1 cellular context compared by ENCODE assay signal in genomic region chr1:113886417-113887391, GRCh38.
TF ChIP-seq lines count a peak whose summit lies in the region.

No MANE protein-coding gene starts in this region.

TF ChIP-seq in K562, 482 proteins besides CTCF, POLR2A, EP300 and RAD21:
- TF ChIP-seq COPS2 (conservative IDR thresholded peaks at IDR 0.05) (no peak), BRCA1 (IDR thresholded peaks at IDR 0.05) (no peak), BRCA1 (CRISPR knock-in tag; IDR thresholded peaks at IDR 0.05) (no peak), ATF3 (IDR thresholded peaks at IDR 0.05) (no peak), ATF3 (CRISPR knock-in tag; conservative IDR thresholded peaks at IDR 0.05) (no peak), PTTG1 (tag; IDR thresholded peaks at IDR 0.05; ENCODE audit: low read depth) (no peak), ZNF830 (CRISPR knock-in tag; IDR thresholded peaks at IDR 0.05) (no peak), PTBP1 (IDR thresholded peaks at IDR 0.05; ENCODE audit: low read depth, low read length) (no peak), C11orf30 (IDR thresholded peaks at IDR 0.05; ENCODE audit: low read depth) (no peak), GATAD2A (IDR thresholded peaks at IDR 0.05) (no peak), ZKSCAN1 (IDR thresholded peaks at IDR 0.05; ENCODE audit: low read depth, low read length) (no peak), FOXA3 (CRISPR knock-in tag; conservative IDR thresholded peaks at IDR 0.05 in 1 of 2, IDR thresholded peaks at IDR 0.05 in 1 of 2) (no peak), CBX3 (IDR thresholded peaks at IDR 0.05; ENCODE audit: borderline replicate concordance in 1 of 2, low read length in 2 of 2) (no peak)
TF ChIP-seq in K562: peak in this region for 0.
